ENCODE assay signal across 13 cellular contexts in genomic region chr14:86166541-86166940, GRCh38.
DNase-seq lines count a peak whose midpoint lies in the region; ATAC-seq and TF ChIP-seq lines count a peak whose summit lies in the region.
"Had no signal": no experiment of that assay in that cellular context is flagged by ENCODE, and none has a peak within 500 bp of the region (broad histone marks: within the 10 kb centered on the region; RNA-seq: fewer than 3 reads in every experiment).

No MANE protein-coding gene starts in this region.

- no peak overlapping the region for H3K4me3 Mint-ChIP-seq in activated T-cell treated with anti-CD3 and anti-CD28 coated beads, Interleukin-2, amount 50 U/mL, for 4 hours

- no peaks in the 10 kb centered on the region for H3K27me3 ChIP-seq in KMS-11 (ENCODE audit: insufficient read depth, low read depth)
- H3K27me3 ChIP-seq: SJSA1 had no signal

- H2AFZ ChIP-seq in KMS-11 (ENCODE audit: low read depth): peak overlapping the region; percentile 46; the same call in 1 of the 2 replicates

- peak overlapping the region; percentile 53 for H3K4me2 ChIP-seq in KMS-11

- H3K9me3 ChIP-seq in SK-N-MC (ENCODE audit: low read depth, low read length): no peaks in the 10 kb centered on the region
- H3K9me3 ChIP-seq: SJSA1 had no signal

- H3K36me3 ChIP-seq in KMS-11 (ENCODE audit: insufficient read depth): no peaks in the 10 kb centered on the region
- H3K36me3 ChIP-seq in SK-N-MC (ENCODE audit: insufficient read depth, low read length): no peaks in the 10 kb centered on the region
- H3K36me3 ChIP-seq: SJSA1 had no signal

- no peak for TF ChIP-seq CTCF in KMS-11 (conservative IDR thresholded peaks at IDR 0.05; ENCODE audit: low read depth, low read length)

- no peaks in the 10 kb centered on the region for H3K79me2 ChIP-seq in KMS-11 (ENCODE audit: insufficient read depth, low read depth)

- H3K4me3 ChIP-seq in KMS-11 (IDR thresholded peaks at IDR 0.05; ENCODE audit: insufficient read depth, low read depth, low read length) (no peak overlapping the region), SK-N-MC (peak overlapping the region; percentile 23; the same call in 1 of the 2 replicates)
- H3K4me3 ChIP-seq: SJSA1 had no signal

- H4K20me1 ChIP-seq in KMS-11 (ENCODE audit: insufficient read depth): no peaks in the 10 kb centered on the region

- peak overlapping the region; percentile 85 for H3K27ac ChIP-seq in KMS-11
- no peak overlapping the region for H3K27ac ChIP-seq in SK-N-MC
- H3K27ac ChIP-seq: SJSA1 had no signal

- ATAC-seq in activated T-cell treated with anti-CD3 and anti-CD28 coated beads, Interleukin-2, amount 50 U/mL, for 4 hours: no peak
- ATAC-seq in HG02870 (IDR thresholded peaks at IDR 0.05; ENCODE audit: unreplicated experiment): no peak
- ATAC-seq: HepG2 had no signal

- H3K36me3 Mint-ChIP-seq in activated T-cell treated with anti-CD3 and anti-CD28 coated beads, Interleukin-2, amount 50 U/mL, for 4 hours (ENCODE audit: insufficient read depth): no peaks in the 10 kb centered on the region

- DNase-seq in NCI-H1417 (lab: John Stamatoyannopoulos, UW): peak in 2 of 3 experiments; percentile 14 to 43
- no peak for DNase-seq in NCI-H1417 treated with DMSO at 0.1 percent for 48 hours (lab: John Stamatoyannopoulos, UW)
- peak; percentile 47 for DNase-seq in NCI-H2227 treated with DMSO at 0.1 percent for 48 hours (lab: John Stamatoyannopoulos, UW)
- no peak for DNase-seq in SK-N-MC (ENCODE audit: low read depth, low spot score)
- no peak for DNase-seq in activated T-cell treated with anti-CD3 and anti-CD28 coated beads, Interleukin-2, amount 50 U/mL, for 4 hours
- DNase-seq in activated T-cell treated with anti-CD3 and anti-CD28 coated beads, Interleukin-2, amount 50 U/mL, for 1 hour: no peak
- DNase-seq: C1 segment of cervical spinal cord, NCI-H1436 treated with DMSO at 0.1 percent for 48 hours, NCI-H2171 had no signal

- H3K4me1 Mint-ChIP-seq in activated T-cell treated with anti-CD3 and anti-CD28 coated beads, Interleukin-2, amount 50 U/mL, for 4 hours (ENCODE audit: low read depth): no peaks in the 10 kb centered on the region

- peaks cover 48% of the 10 kb centered on the region for H3K4me1 ChIP-seq in KMS-11 (ENCODE audit: low read depth, poor library complexity, severe bottlenecking)
- H3K4me1 ChIP-seq: SJSA1 had no signal

- peaks cover 4% of the 10 kb centered on the region for H3K9me3 Mint-ChIP-seq in activated T-cell treated with anti-CD3 and anti-CD28 coated beads, Interleukin-2, amount 50 U/mL, for 4 hours

- no peaks in the 10 kb centered on the region for H3K27me3 Mint-ChIP-seq in activated T-cell treated with anti-CD3 and anti-CD28 coated beads, Interleukin-2, amount 50 U/mL, for 4 hours (ENCODE audit: low read depth)

- H3K9ac ChIP-seq in KMS-11 (peak overlapping the region; percentile 14; the same call in 1 of the 2 replicates), SK-N-MC (ENCODE audit: insufficient read length) (peak overlapping the region; percentile 30)

Comparison
In these comparisons a context has a peak if more than half of its experiments do, and no peak if none do; other contexts are left out.
1. DNase-seq: peak in NCI-H1417 (2 of 3) and NCI-H2227 treated with DMSO at 0.1 percent for 48 hours (single experiment); none in NCI-H1417 treated with DMSO at 0.1 percent for 48 hours (single experiment), SK-N-MC (single experiment), activated T-cell treated with anti-CD3 and anti-CD28 coated beads, Interleukin-2, amount 50 U/mL, for 4 hours (single experiment) and activated T-cell treated with anti-CD3 and anti-CD28 coated beads, Interleukin-2, amount 50 U/mL, for 1 hour (single experiment).